Comparison of ENCODE assay signal across 8 cellular contexts in the genomic region with DNA sequence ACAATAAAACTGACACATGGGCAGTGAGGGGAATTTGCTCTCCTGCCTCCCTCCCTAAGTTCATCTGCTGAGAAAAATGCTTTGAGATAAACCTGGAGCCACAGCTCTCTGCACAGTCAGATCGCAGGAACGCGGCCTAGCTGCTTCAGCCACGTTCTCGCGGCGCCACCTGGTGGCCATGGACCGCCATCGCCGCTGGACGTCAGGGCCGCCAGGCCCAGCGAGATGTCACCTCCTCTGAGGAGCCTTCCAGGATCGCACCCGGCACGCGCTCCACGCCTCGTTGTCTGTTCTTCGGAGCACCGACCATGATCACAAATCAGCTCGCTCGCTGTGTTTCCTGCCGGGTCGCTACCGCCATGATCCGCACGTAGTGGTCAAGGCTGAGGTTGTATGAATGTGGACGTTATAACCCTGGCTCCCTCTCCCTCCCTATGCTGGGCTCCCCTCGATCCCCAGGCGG.
DNase-seq lines count a peak whose midpoint lies in the region; ATAC-seq and TF ChIP-seq lines count a peak whose summit lies in the region.

No MANE protein-coding gene starts in this region.

- no peak overlapping the region for H3K4me2 ChIP-seq in SU-DHL-6 (ENCODE audit: low read depth, low read length, poor library complexity, severe bottlenecking)

- no peak overlapping the region for H2AFZ ChIP-seq in SU-DHL-6 (ENCODE audit: low read depth, low read length, severe bottlenecking)

- no peaks in the 10 kb centered on the region for H3K79me2 ChIP-seq in SU-DHL-6 (ENCODE audit: insufficient read depth, low read length)

- H3K9me3 ChIP-seq in SU-DHL-6 (ENCODE audit: insufficient read depth, low read length): no peaks in the 10 kb centered on the region

- no peaks in the 10 kb centered on the region for H3K27me3 ChIP-seq in SU-DHL-6 (ENCODE audit: low read length)

- no peak overlapping the region for H3K9ac ChIP-seq in SU-DHL-6 (ENCODE audit: low read length)

- H3K4me3 ChIP-seq in SU-DHL-6 (ENCODE audit: insufficient read depth, low read length, poor library complexity, severe bottlenecking): no peak overlapping the region

- no peak overlapping the region for H3K27ac ChIP-seq in SU-DHL-6 (ENCODE audit: low read depth, low read length)

- H3K9me2 ChIP-seq in SU-DHL-6 (replicated peaks; ENCODE audit: insufficient read depth, low read length): no peaks in the 10 kb centered on the region

- H3F3A ChIP-seq in SU-DHL-6 (ENCODE audit: insufficient read depth): no peaks in the 10 kb centered on the region

- H4K20me1 ChIP-seq in SU-DHL-6 (ENCODE audit: low read depth, low read length): no peaks in the 10 kb centered on the region

- no peak for ATAC-seq in HG03469 (IDR thresholded peaks at IDR 0.05; ENCODE audit: unreplicated experiment)

- peak; percentile 86 for TF ChIP-seq CTCF in SU-DHL-6 (IDR thresholded peaks at IDR 0.05; ENCODE audit: insufficient read depth, low read length, poor library complexity, severe bottlenecking)

- no peaks in the 10 kb centered on the region for H3K36me3 ChIP-seq in SU-DHL-6 (ENCODE audit: low read length)

- DNase-seq in activated gamma-delta T cell treated with Interleukin-2 at 50 U/mL for 16 hours (peak; percentile 43), activated gamma-delta T cell (lab: John Stamatoyannopoulos, UW) (no peak), amniotic stem cell (lab: John Stamatoyannopoulos, UW) (peak; percentile 12), hepatic stellate cell (ENCODE audit: low spot score) (peak; percentile 83), NCI-H2081 treated with DMSO at 0.1 percent for 48 hours (lab: John Stamatoyannopoulos, UW) (no peak)
- peak; percentile 56 for DNase-seq in stimulated activated CD4-positive, alpha-beta T cell treated with anti-CD3 and anti-CD28 coated beads, Interleukin-12 subunit alpha, Interleukin-12 subunit beta, amount 100 ng/mL, for 4 hours

Comparison
In these comparisons a context has a peak if more than half of its experiments do, and no peak if none do; other contexts are left out.
1. DNase-seq: peak in activated gamma-delta T cell treated with Interleukin-2 at 50 U/mL for 16 hours (single experiment), amniotic stem cell (single experiment), hepatic stellate cell (single experiment) and stimulated activated CD4-positive, alpha-beta T cell treated with anti-CD3 and anti-CD28 coated beads, Interleukin-12 subunit alpha, Interleukin-12 subunit beta, amount 100 ng/mL, for 4 hours (single experiment); none in activated gamma-delta T cell (single experiment) and NCI-H2081 treated with DMSO at 0.1 percent for 48 hours (single experiment).